Comparison of ENCODE assay signal across 8 cellular contexts in the genomic region with DNA sequence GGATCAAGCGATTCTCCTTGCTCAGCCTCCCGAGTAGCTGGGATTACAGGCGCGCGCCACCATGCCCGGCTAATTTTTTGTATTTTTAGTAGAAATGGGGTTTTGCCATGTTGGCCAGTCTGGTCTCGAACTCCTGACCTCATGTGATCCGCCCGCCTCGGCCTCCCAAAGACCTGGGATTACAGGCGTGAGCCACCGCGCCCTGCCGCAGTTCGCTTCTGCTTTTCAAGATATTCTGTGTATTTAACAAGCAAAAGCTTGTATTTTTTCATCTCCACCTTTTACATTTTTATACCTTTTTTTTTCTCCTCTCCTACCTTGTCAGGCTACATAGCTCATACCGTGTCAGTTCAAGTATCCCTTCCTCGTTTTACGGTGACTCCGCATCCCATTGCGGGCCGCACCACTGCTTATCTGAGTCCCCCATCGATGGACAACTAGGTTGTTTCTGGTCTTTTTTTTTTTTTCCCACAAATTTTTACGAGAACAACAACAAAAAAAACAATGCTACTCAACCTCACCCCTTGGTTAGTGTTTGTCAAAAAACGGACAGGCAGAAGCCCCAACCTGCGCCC. TPM values are rescaled to one million over a fixed set of nuclear protein-coding genes. Genes with fewer than 3 reads are reported as not detected.
DNase-seq lines count a peak whose midpoint lies in the region; ATAC-seq and TF ChIP-seq lines count a peak whose summit lies in the region.
"Not testable (repeated sequence)": the region's sequence is repeated elsewhere in the genome, so short reads cannot be mapped to it uniquely, and the experiment has no call there.
"Had no signal": no experiment of that assay in that cellular context is flagged by ENCODE, and none has a peak within 500 bp of the region (broad histone marks: within the 10 kb centered on the region; RNA-seq: fewer than 3 reads in every experiment).

No MANE protein-coding gene starts in this region.

- POLR2A ChIA-PET in activated CD4-positive, alpha-beta T cell treated with anti-CD3 and anti-CD28 coated beads for 36 hours (lab: Charles Lee), result interaction anchor here (0.7 to 1.7 kb wide), 4 partner anchors 9 to 1147 kb away, joined by 3 to 9 read pairs (median 4); a partner anchor contains a TSS

- not testable (repeated sequence) for H3K9me3 ChIP-seq in breast epithelium, sigmoid colon

- no CpG with 5 or more reads among the region's 25 CpGs for WGBS in mesendoderm (ENCODE audit: extremely low coverage, insufficient coverage, low lambda C conversion rate)
- WGBS in sigmoid colon, 2 donors, result 39 to 41% methylated on average over 25 of the region's 25 CpGs

- not testable (repeated sequence) for H3K36me3 ChIP-seq in breast epithelium; mesendoderm (ENCODE audit: control insufficient read depth, insufficient read depth, low read length); sigmoid colon

- not testable (repeated sequence) for H3K79me1 ChIP-seq in mesendoderm (ENCODE audit: low read length)

- H3K4me2 ChIP-seq in mesendoderm (ENCODE audit: low read length), result peak overlapping the region; percentile 32

- peak overlapping the region; percentile 88 for H3K27ac Mint-ChIP-seq in activated CD4-positive, alpha-beta T cell treated with anti-CD3 and anti-CD28 coated beads for 36 hours

- peak overlapping the region; percentile 26 for H3K9ac ChIP-seq in mesendoderm (ENCODE audit: low read length)

- not testable (repeated sequence) for H3K23ac ChIP-seq in mesendoderm (ENCODE audit: low read length)

- H3K4me3 ChIP-seq in GM08714 (ENCODE audit: low read length) (peak overlapping the region; percentile 81), breast epithelium (peak overlapping the region; percentile 49 to 79 (median 65)), fibroblast of villous mesenchyme (ENCODE audit: low read depth, low read length) (peak overlapping the region; percentile 59), sigmoid colon (peak overlapping the region; percentile 36 to 56 (median 48))
- not testable (repeated sequence) for H3K4me3 ChIP-seq in mesendoderm (ENCODE audit: low read length)

- not testable (repeated sequence) for H3K4me1 ChIP-seq in breast epithelium; mesendoderm (ENCODE audit: control insufficient read depth, low read depth, low read length)
- H3K4me1 ChIP-seq in sigmoid colon, result peaks cover 0 to 23% (median 21%) of the 10 kb centered on the region in 4 donors

- peaks cover 31% of the 10 kb centered on the region for H3K4me1 Mint-ChIP-seq in activated CD4-positive, alpha-beta T cell treated with anti-CD3 and anti-CD28 coated beads for 36 hours

- H3K27ac ChIP-seq in breast epithelium, result peak overlapping the region; percentile 79 to 88
- peak overlapping the region; percentile 78 for H3K27ac ChIP-seq in mesendoderm (ENCODE audit: low read depth, low read length)
- peak overlapping the region; percentile 84 to 94 (median 92) for H3K27ac ChIP-seq in sigmoid colon

- TF ChIP-seq EP300 in sigmoid colon (IDR thresholded peaks at IDR 0.05), result not testable (repeated sequence)

- not testable (repeated sequence) for H4K8ac ChIP-seq in mesendoderm (ENCODE audit: low read depth, low read length)

- peak overlapping the region; percentile 79 for H3K4me3 Mint-ChIP-seq in activated CD4-positive, alpha-beta T cell treated with anti-CD3 and anti-CD28 coated beads for 36 hours

- H3K79me2 ChIP-seq in mesendoderm (ENCODE audit: control insufficient read depth, insufficient read depth, low read length), result not testable (repeated sequence)

- CTCF ChIA-PET in activated CD4-positive, alpha-beta T cell treated with anti-CD3 and anti-CD28 coated beads for 36 hours (lab: Charles Lee), result interaction anchor here (0.7 to 2.5 kb wide), 3 partner anchors 11 to 86 kb away, joined by 3 to 7 read pairs (median 4); no protein-coding TSS in a partner anchor

- H4K5ac ChIP-seq in mesendoderm (ENCODE audit: low read length), result not testable (repeated sequence)

- intact Hi-C loops in activated CD4-positive, alpha-beta T cell treated with anti-CD3 and anti-CD28 coated beads for 36 hours (cut with DNase I, micrococcal nuclease), result loop anchor here (1.0 to 10.0 kb wide), 13 partner anchors 9 to 725 kb away; a partner anchor contains a TSS
- intact Hi-C loops in breast epithelium (cut with DNase I; ENCODE audit: low total_unique reads), result not testable (repeated sequence)
- intact Hi-C loops in sigmoid colon (cut with DNase I), result loop anchor here (1.0 to 10.0 kb wide), 6 partner anchors 9 to 325 kb away; a partner anchor contains a TSS

- TF ChIP-seq POLR2A in breast epithelium (IDR thresholded peaks at IDR 0.05); sigmoid colon (IDR thresholded peaks at IDR 0.05): not testable (repeated sequence)

- H3K27me3 ChIP-seq in breast epithelium; mesendoderm (ENCODE audit: insufficient read depth, low read length, poor library complexity); sigmoid colon: not testable (repeated sequence)

- not testable (repeated sequence) for ATAC-seq in activated CD4-positive, alpha-beta T cell treated with anti-CD3 and anti-CD28 coated beads for 36 hours

- TF ChIP-seq CTCF in breast epithelium (IDR thresholded peaks at IDR 0.05); fibroblast of villous mesenchyme (IDR thresholded peaks at IDR 0.05; ENCODE audit: insufficient read depth, low read depth, low read length); sigmoid colon (IDR thresholded peaks at IDR 0.05): not testable (repeated sequence)

- not testable (repeated sequence) for H2AK5ac ChIP-seq in mesendoderm (ENCODE audit: low read length)

- not testable (repeated sequence) for H3K36me3 Mint-ChIP-seq in activated CD4-positive, alpha-beta T cell treated with anti-CD3 and anti-CD28 coated beads for 36 hours (ENCODE audit: low read depth)

- not testable (repeated sequence) for H3K4ac ChIP-seq in mesendoderm (ENCODE audit: low read depth, low read length)

- DNase-seq in MV-4-11 (lab: John Stamatoyannopoulos, UW) (peak; percentile 24), mesendoderm (peak; percentile 76)
- not testable (repeated sequence) for DNase-seq in activated CD4-positive, alpha-beta T cell treated with anti-CD3 and anti-CD28 coated beads for 36 hours; breast epithelium (ENCODE audit: low spot score in 2 of 2); fibroblast of villous mesenchyme (ENCODE audit: low read depth); sigmoid colon

- not testable (repeated sequence) for H3K27me3 Mint-ChIP-seq in activated CD4-positive, alpha-beta T cell treated with anti-CD3 and anti-CD28 coated beads for 36 hours

- not testable (repeated sequence) for H3K18ac ChIP-seq in mesendoderm (ENCODE audit: low read length)

- not testable (repeated sequence) for H2BK15ac ChIP-seq in mesendoderm (replicated peaks; ENCODE audit: low read depth)

- peak overlapping the region; percentile 30 for H3K56ac ChIP-seq in mesendoderm (ENCODE audit: low read length)

- H3K9me3 Mint-ChIP-seq in activated CD4-positive, alpha-beta T cell treated with anti-CD3 and anti-CD28 coated beads for 36 hours (ENCODE audit: low read depth), result not testable (repeated sequence)

- H2BK5ac ChIP-seq in mesendoderm (ENCODE audit: low read length), result not testable (repeated sequence)

- not testable (repeated sequence) for H2BK120ac ChIP-seq in mesendoderm (ENCODE audit: low read depth, low read length)

RNA-seq across cellular contexts. Expression of a gene that starts 9.2 kb away (rescaled TPM):
- total RNA-seq in activated CD4-positive, alpha-beta T cell treated with anti-CD3 and anti-CD28 coated beads for 36 hours, result 10 to 100 TPM in 1 of 2 experiments, 1 to 10 TPM in 1; 9.8 to 13.3 TPM
- total RNA-seq in breast epithelium, result 1 to 10 TPM; 4.2 to 8.3 (median 7.5) TPM
- total RNA-seq in fibroblast of villous mesenchyme, result 3.0 and 5.2 TPM in 2 replicates
- polyA plus RNA-seq in mesendoderm (2013, experiment 1 of 2), result 13.5 TPM
- polyA plus RNA-seq in mesendoderm (2013, experiment 2 of 2), result 13.0 TPM
- 10 to 100 TPM in 3 of 4 donors, 1 to 10 TPM in 1; 2.9 to 21.6 (median 11.2) TPM for total RNA-seq in sigmoid colon
- 10 to 100 TPM in 1 of 3 donors, 1 to 10 TPM in 2; 1.8 to 12.7 (median 2.5) TPM for polyA plus RNA-seq in sigmoid colon

RNA-seq across cellular contexts. Expression of a gene that starts 26.8 kb away (rescaled TPM):
- under 1 TPM; 0.11 to 0.14 TPM for total RNA-seq in activated CD4-positive, alpha-beta T cell treated with anti-CD3 and anti-CD28 coated beads for 36 hours
- total RNA-seq in breast epithelium (1 to 10 TPM in 1 of 3 donors, under 1 TPM in 1, not detected in 1; 0.15 to 1.4 TPM), fibroblast of villous mesenchyme (under 0.01 TPM in 2 replicates), sigmoid colon (1 to 10 TPM in 3 of 4 donors, not detected in 1; 1.1 to 1.7 (median 1.5) TPM)
- 0.03 TPM for polyA plus RNA-seq in mesendoderm (2013, experiment 1 of 2)
- 0.03 TPM for polyA plus RNA-seq in mesendoderm (2013, experiment 2 of 2)
- under 1 TPM in 1 of 3 donors, not detected in 2; 0.22 TPM for polyA plus RNA-seq in sigmoid colon
- total RNA-seq: HT-29 had no signal
